20 cellular contexts compared by ENCODE assay signal in genomic region chr1:87167157-87167810, GRCh38.
"Had no signal": no experiment of that assay in that cellular context is flagged by ENCODE, and none has a peak within 500 bp of the region (broad histone marks: within the 10 kb centered on the region; RNA-seq: fewer than 3 reads in every experiment).

No MANE protein-coding gene starts in this region.

- H3K36me3 ChIP-seq: esophagus muscularis mucosa, gastrocnemius medialis, lower lobe of right lung, neutrophil, suprapubic skin, thyroid gland, upper lobe of left lung, uterus had no signal

- H3K9me3 ChIP-seq: esophagus muscularis mucosa, gastrocnemius medialis, lower lobe of right lung, neutrophil, suprapubic skin, thyroid gland, upper lobe of left lung, uterus had no signal

- DNase-seq: cortex of kidney; effector memory CD4-positive, alpha-beta T cell; gastrocnemius medialis; islet precursor cell; lower lobe of right lung; natural killer cell; small intestine; stimulated activated CD4-positive, alpha-beta T cell treated with anti-CD3 and anti-CD28 coated beads, Interleukin-12 subunit alpha, Interleukin-12 subunit beta, amount 100 ng/mL, for 4 hours; stimulated activated CD4-positive, alpha-beta T cell treated with anti-CD3 and anti-CD28 coated beads, Interleukin-2, amount 100 ng/mL, for 48 hours; stimulated activated naive CD8-positive, alpha-beta T cell treated with anti-CD3 and anti-CD28 coated beads, Interleukin-15, Interleukin-2, amounts not matched to agents 100 U/mL and 50 U/mL, for 24 hours; thyroid gland; upper lobe of left lung; uterus had no signal

- H3K4me1 Mint-ChIP-seq: memory B cell, natural killer cell had no signal

- H3K9me3 Mint-ChIP-seq: memory B cell, mesothelial cell of epicardium, natural killer cell had no signal

- H3K27ac Mint-ChIP-seq: memory B cell, mesothelial cell of epicardium, natural killer cell had no signal

- ATAC-seq: gastrocnemius medialis; left lobe of liver; lower lobe of right lung; natural killer cell; stimulated activated naive CD8-positive, alpha-beta T cell treated with anti-CD3 and anti-CD28 coated beads, Interleukin-15, Interleukin-2, amounts not matched to agents 100 U/mL and 50 U/mL, for 24 hours had no signal

- H3K27ac ChIP-seq: epithelial cell of prostate, esophagus muscularis mucosa, gastrocnemius medialis, lower lobe of right lung, neutrophil, suprapubic skin, thyroid gland, upper lobe of left lung, uterus had no signal

- H3K27me3 ChIP-seq: esophagus muscularis mucosa, gastrocnemius medialis, neutrophil, suprapubic skin, thyroid gland, upper lobe of left lung, uterus had no signal

- H3K4me3 ChIP-seq: esophagus muscularis mucosa, gastrocnemius medialis, lower lobe of right lung, suprapubic skin, thyroid gland, upper lobe of left lung, uterus had no signal

- H3K4me3 Mint-ChIP-seq: memory B cell, mesothelial cell of epicardium, natural killer cell had no signal

- H3K36me3 Mint-ChIP-seq: memory B cell, mesothelial cell of epicardium, natural killer cell had no signal

- H3K4me1 ChIP-seq: gastrocnemius medialis, lower lobe of right lung, suprapubic skin, thyroid gland, upper lobe of left lung, uterus had no signal
